ENCODE assay signal across 11 cellular contexts in the genomic region with DNA sequence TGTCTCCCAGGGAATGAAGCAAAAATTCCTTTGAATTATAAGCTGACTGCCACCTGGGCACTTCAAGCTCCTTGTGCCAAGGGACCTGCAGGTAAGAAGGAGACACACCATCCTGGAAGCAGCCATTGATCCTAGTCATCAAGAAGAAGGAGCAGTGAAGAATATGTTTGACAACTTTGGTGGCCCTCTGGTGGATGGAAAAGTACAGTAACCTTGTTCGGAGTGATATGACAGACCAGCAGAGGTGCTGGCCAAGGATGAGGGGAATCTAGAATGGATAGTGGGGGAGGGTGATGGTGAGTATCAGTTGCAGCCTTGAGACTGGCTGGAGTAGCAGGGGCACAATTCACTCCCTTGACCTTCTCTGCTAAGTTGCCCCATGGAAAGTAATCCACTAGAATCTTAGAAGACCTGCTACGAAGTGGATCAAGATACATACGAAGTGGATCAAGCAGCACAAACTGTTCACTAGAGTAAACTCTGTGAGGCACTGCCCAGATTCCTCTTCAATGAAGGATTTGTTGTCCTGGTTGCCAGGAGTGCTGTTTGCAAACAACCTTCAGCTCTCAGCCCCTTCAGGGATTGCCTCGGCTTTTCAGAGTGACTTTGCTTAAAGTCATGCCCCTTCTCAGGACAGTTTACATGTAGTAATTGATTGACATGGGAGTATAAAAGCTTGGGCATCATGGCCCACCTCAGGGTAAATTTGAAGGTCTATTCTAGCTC. TPM values are rescaled to one million over a fixed set of nuclear protein-coding genes. Genes with fewer than 3 reads are reported as not detected.
A peak's percentile ranks its signal among the peaks of the same experiment; 100 is the strongest.
DNase-seq lines count a peak whose midpoint lies in the region; TF ChIP-seq lines count a peak whose summit lies in the region.
"Had no signal": no experiment of that assay in that cellular context is flagged by ENCODE, and none has a peak within 500 bp of the region (broad histone marks: within the 10 kb centered on the region; RNA-seq: fewer than 3 reads in every experiment).

No MANE protein-coding gene starts in this region.

- no peak overlapping the region for H3K27ac ChIP-seq in spleen

- peaks cover 0 to 22% (median 0%) of the 10 kb centered on the region in 7 donors for H3K27me3 ChIP-seq in spleen (replicated peaks in 1 of 7)

- H3K9me3 ChIP-seq in spleen, result no peaks in the 10 kb centered on the region

- H3K4me3 ChIP-seq in spleen, result no peak overlapping the region

- H3K36me3 Mint-ChIP-seq in chondrocyte (ENCODE audit: low read depth) (no peaks in the 10 kb centered on the region), osteocyte (ENCODE audit: unreplicated experiment) (no peaks in the 10 kb centered on the region)

- TF ChIP-seq CTCF in chondrocyte (IDR thresholded peaks at IDR 0.05) (peak; percentile 51), osteocyte (IDR thresholded peaks at IDR 0.05) (peak; percentile 13), spleen (IDR thresholded peaks at IDR 0.05 in 8 of 11, conservative IDR thresholded peaks at IDR 0.05 in 3 of 11) (no peak)

- H3K4me1 Mint-ChIP-seq in chondrocyte (ENCODE audit: low read depth) (no peaks in the 10 kb centered on the region), osteocyte (ENCODE audit: unreplicated experiment) (no peaks in the 10 kb centered on the region)

- H3K4me3 Mint-ChIP-seq in chondrocyte (ENCODE audit: unreplicated experiment), result no peak overlapping the region
- H3K4me3 Mint-ChIP-seq in osteocyte (ENCODE audit: unreplicated experiment), result no peak overlapping the region

- no peaks in the 10 kb centered on the region for H3K4me1 ChIP-seq in spleen

- H3K27ac Mint-ChIP-seq in chondrocyte (ENCODE audit: unreplicated experiment), result no peak overlapping the region
- H3K27ac Mint-ChIP-seq in osteocyte (ENCODE audit: unreplicated experiment), result no peak overlapping the region

- intact Hi-C loops in spleen (cut with DNase I; ENCODE audit: low total_unique reads), result no loop called here

- peaks cover 13% of the 10 kb centered on the region for H3K27me3 Mint-ChIP-seq in chondrocyte (ENCODE audit: low read depth)
- no peaks in the 10 kb centered on the region for H3K27me3 Mint-ChIP-seq in osteocyte (ENCODE audit: unreplicated experiment)

- 68 to 82% (median 70%) methylated on average over 4 of the region's 4 CpGs for WGBS in spleen, 5 donors

- H3K9me3 Mint-ChIP-seq in chondrocyte (ENCODE audit: low read depth), result peaks cover 5% of the 10 kb centered on the region
- no peaks in the 10 kb centered on the region for H3K9me3 Mint-ChIP-seq in osteocyte (ENCODE audit: unreplicated experiment)

- DNase-seq in DMS53 (lab: John Stamatoyannopoulos, UW), result peak; percentile 59
- no peak for DNase-seq in DMS53 treated with DMSO at 0.1 percent for 48 hours (lab: John Stamatoyannopoulos, UW; ENCODE audit: unreplicated experiment)
- peak; percentile 6 for DNase-seq in M059J (ENCODE audit: low read depth)
- DNase-seq in chondrocyte (ENCODE audit: low spot score), result no peak
- no peak for DNase-seq in osteocyte (ENCODE audit: extremely low spot score, unreplicated experiment)
- DNase-seq in hippocampal formation (lab: John Stamatoyannopoulos, UW), result no peak
- no peak for DNase-seq in spleen
- no peak for DNase-seq in HCEC 1CT
- DNase-seq: GF-D8; NCI-H2107; stimulated activated CD4-positive, alpha-beta T cell treated with anti-CD3 and anti-CD28 coated beads, Interleukin-2, amount 100 ng/mL, for 48 hours had no signal

- TF ChIP-seq POLR2A in spleen (IDR thresholded peaks at IDR 0.05), result no peak

- H3K36me3 ChIP-seq in spleen, result no peaks in the 10 kb centered on the region

RNA-seq across cellular contexts. Expression of a gene that starts 44.8 kb away (rescaled TPM):
- 55.6 and 118 TPM in 2 replicates for total RNA-seq in M059J (2014; rRNA removed; shearing (Covaris generic))
- 12.0 to 14.3 TPM (median 14.2 TPM) in 3 replicates for total RNA-seq in chondrocyte
- total RNA-seq in osteocyte, result 18.8 and 20.0 TPM in 2 replicates
- total RNA-seq in spleen, result 10 to 100 TPM; 12.1 to 28.4 (median 19.0) TPM
- polyA plus RNA-seq in spleen, result 1 to 10 TPM; 7.8 to 9.6 (median 9.3) TPM

Comparison
In these comparisons a context has a peak if more than half of its experiments do, and no peak if none do; other contexts are left out.
1. DNase-seq: peak in DMS53 (single experiment) and M059J (single experiment); none in DMS53 treated with DMSO at 0.1 percent for 48 hours (single experiment), chondrocyte (single experiment), osteocyte (single experiment), hippocampal formation (0 of 2), spleen (single experiment) and HCEC 1CT (single experiment).
2. CTCF ChIP-seq: peak in chondrocyte (single experiment) and osteocyte (single experiment); none in spleen (0 of 11).